In genomic region chr11:19876750-19877149, GRCh38 we compare ENCODE assay signal across 22 cellular contexts.
"Had no signal": no experiment of that assay in that cellular context is flagged by ENCODE, and none has a peak within 500 bp of the region (broad histone marks: within the 10 kb centered on the region; RNA-seq: fewer than 3 reads in every experiment).

No MANE protein-coding gene starts in this region.

- H3K4me3 Mint-ChIP-seq: natural killer cell treated with Interleukin-12 subunit alpha and Interleukin-12 subunit beta and Interleukin-15 and Interleukin-18, amount 100 ng/mL, for 72 hours; nephron progenitor cell; neural crest cell; stimulated activated effector memory CD8-positive, alpha-beta T cell treated with anti-CD3 and anti-CD28 coated beads, Interleukin-12 subunit alpha, Interleukin-12 subunit beta, amount 100 ng/mL, for 72 hours; stimulated activated naive B cell treated with anti-CD40 and anti-IgM and Interleukin-4, amounts not matched to agents 10 μg/mL and 1 μg/mL and 100 μg/mL, for 72 hours; stimulated activated naive CD8-positive, alpha-beta T cell treated with anti-CD3 and anti-CD28 coated beads, Interleukin-15, Interleukin-2, amounts not matched to agents 100 ng/mL and 50 ng/mL, for 24 hours had no signal

- H3K27ac Mint-ChIP-seq: natural killer cell treated with Interleukin-12 subunit alpha and Interleukin-12 subunit beta and Interleukin-15 and Interleukin-18, amount 100 ng/mL, for 72 hours; nephron progenitor cell; stimulated activated effector memory CD8-positive, alpha-beta T cell treated with anti-CD3 and anti-CD28 coated beads, Interleukin-12 subunit alpha, Interleukin-12 subunit beta, amount 100 ng/mL, for 72 hours; stimulated activated naive B cell treated with anti-CD40 and anti-IgM and Interleukin-4, amounts not matched to agents 10 μg/mL and 1 μg/mL and 100 μg/mL, for 72 hours; stimulated activated naive CD8-positive, alpha-beta T cell treated with anti-CD3 and anti-CD28 coated beads, Interleukin-15, Interleukin-2, amounts not matched to agents 100 ng/mL and 50 ng/mL, for 24 hours had no signal

- DNase-seq: nephron progenitor cell; nucleus accumbens; pancreas; psoas muscle; right cardiac atrium; right lobe of liver; sigmoid colon; small intestine; stimulated activated CD4-positive, alpha-beta T cell treated with anti-CD3 and anti-CD28 coated beads, Interleukin-15, amount 100 ng/mL, for 24 hours; stimulated activated CD4-positive, alpha-beta T cell treated with anti-CD3 and anti-CD28 coated beads, Interleukin-2, amount 100 ng/mL, for 24 hours; stimulated activated CD4-positive, alpha-beta T cell treated with anti-CD3 and anti-CD28 coated beads, Interleukin-2, amount 100 ng/mL, for 48 hours; stimulated activated CD4-positive, alpha-beta T cell treated with anti-CD3 and anti-CD28 coated beads, Interleukin-4, amount 100 ng/mL, for 24 hours; stimulated activated naive B cell treated with anti-CD40 and anti-IgM and Interleukin-4, amounts not matched to agents 10 μg/mL and 1 μg/mL and 100 μg/mL, for 72 hours; stimulated activated naive CD4-positive, alpha-beta T cell treated with Interleukin-2 at 50 U/mL for 16 hours; stomach; thyroid gland; trophoblast cell had no signal

- H3K9me3 Mint-ChIP-seq: natural killer cell treated with Interleukin-12 subunit alpha and Interleukin-12 subunit beta and Interleukin-15 and Interleukin-18, amount 100 ng/mL, for 72 hours; nephron progenitor cell; stimulated activated effector memory CD8-positive, alpha-beta T cell treated with anti-CD3 and anti-CD28 coated beads, Interleukin-12 subunit alpha, Interleukin-12 subunit beta, amount 100 ng/mL, for 72 hours; stimulated activated naive B cell treated with anti-CD40 and anti-IgM and Interleukin-4, amounts not matched to agents 10 μg/mL and 1 μg/mL and 100 μg/mL, for 72 hours; stimulated activated naive CD8-positive, alpha-beta T cell treated with anti-CD3 and anti-CD28 coated beads, Interleukin-15, Interleukin-2, amounts not matched to agents 100 ng/mL and 50 ng/mL, for 24 hours had no signal

- FAIRE-seq: pancreas, small intestine, urothelium cell line had no signal

- H3K36me3 Mint-ChIP-seq: natural killer cell treated with Interleukin-12 subunit alpha and Interleukin-12 subunit beta and Interleukin-15 and Interleukin-18, amount 100 ng/mL, for 72 hours; stimulated activated effector memory CD8-positive, alpha-beta T cell treated with anti-CD3 and anti-CD28 coated beads, Interleukin-12 subunit alpha, Interleukin-12 subunit beta, amount 100 ng/mL, for 72 hours; stimulated activated naive B cell treated with anti-CD40 and anti-IgM and Interleukin-4, amounts not matched to agents 10 μg/mL and 1 μg/mL and 100 μg/mL, for 72 hours had no signal

- H3K4me1 Mint-ChIP-seq: stimulated activated effector memory CD8-positive, alpha-beta T cell treated with anti-CD3 and anti-CD28 coated beads, Interleukin-12 subunit alpha, Interleukin-12 subunit beta, amount 100 ng/mL, for 72 hours; stimulated activated naive B cell treated with anti-CD40 and anti-IgM and Interleukin-4, amounts not matched to agents 10 μg/mL and 1 μg/mL and 100 μg/mL, for 72 hours had no signal

- H3K27me3 Mint-ChIP-seq: stimulated activated naive CD8-positive, alpha-beta T cell treated with anti-CD3 and anti-CD28 coated beads, Interleukin-15, Interleukin-2, amounts not matched to agents 100 ng/mL and 50 ng/mL, for 24 hours had no signal
